Comparison of ENCODE assay signal across 2 cellular contexts in the genomic region with DNA sequence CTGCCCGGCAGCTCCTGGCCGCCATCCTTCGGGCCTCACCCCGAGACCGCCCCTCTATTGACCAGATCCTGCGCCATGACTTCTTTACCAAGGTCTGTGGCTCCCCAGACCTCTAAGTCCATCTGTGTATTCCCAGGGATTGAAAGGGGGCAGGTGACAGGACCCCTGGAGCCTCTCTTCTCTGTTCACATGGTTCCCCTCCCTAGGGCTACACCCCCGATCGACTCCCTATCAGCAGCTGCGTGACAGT.
TF ChIP-seq lines count a peak whose summit lies in the region.

No MANE protein-coding gene starts in this region.

TF ChIP-seq in IMR-90, 13 proteins besides CTCF, POLR2A, EP300 and RAD21:
- TF ChIP-seq CHD1 (IDR thresholded peaks at IDR 0.05; ENCODE audit: low read depth, low read length) (no peak), RCOR1 (IDR thresholded peaks at IDR 0.05; ENCODE audit: insufficient replicate concordance, low read length) (no peak), NFE2L2 (IDR thresholded peaks at IDR 0.05; ENCODE audit: low read depth, low read length) (no peak), SMC3 (IDR thresholded peaks at IDR 0.05; ENCODE audit: low read depth, low read length) (no peak), MAZ (IDR thresholded peaks at IDR 0.05; ENCODE audit: borderline replicate concordance, low read depth, low read length) (no peak), CEBPB (IDR thresholded peaks at IDR 0.05; ENCODE audit: low read depth, low read length) (no peak), RFX5 (IDR thresholded peaks at IDR 0.05; ENCODE audit: low read depth, low read length) (no peak), FOS (IDR thresholded peaks at IDR 0.05; ENCODE audit: low read depth, low read length) (no peak), MXI1 (IDR thresholded peaks at IDR 0.05; ENCODE audit: borderline replicate concordance, low read depth, low read length) (no peak), MAFK (IDR thresholded peaks at IDR 0.05; ENCODE audit: low read depth, low read length) (no peak), BHLHE40 (IDR thresholded peaks at IDR 0.05; ENCODE audit: low read depth, low read length) (no peak)
- TF ChIP-seq, protein P1, sequence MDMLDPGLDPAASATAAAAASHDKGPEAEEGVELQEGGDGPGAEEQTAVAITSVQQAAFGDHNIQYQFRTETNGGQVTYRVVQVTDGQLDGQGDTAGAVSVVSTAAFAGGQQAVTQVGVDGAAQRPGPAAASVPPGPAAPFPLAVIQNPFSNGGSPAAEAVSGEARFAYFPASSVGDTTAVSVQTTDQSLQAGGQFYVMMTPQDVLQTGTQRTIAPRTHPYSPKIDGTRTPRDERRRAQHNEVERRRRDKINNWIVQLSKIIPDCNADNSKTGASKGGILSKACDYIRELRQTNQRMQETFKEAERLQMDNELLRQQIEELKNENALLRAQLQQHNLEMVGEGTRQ (IDR thresholded peaks at IDR 0.05; ENCODE audit: low read depth, low read length): no peak
- TF ChIP-seq, protein P2, sequence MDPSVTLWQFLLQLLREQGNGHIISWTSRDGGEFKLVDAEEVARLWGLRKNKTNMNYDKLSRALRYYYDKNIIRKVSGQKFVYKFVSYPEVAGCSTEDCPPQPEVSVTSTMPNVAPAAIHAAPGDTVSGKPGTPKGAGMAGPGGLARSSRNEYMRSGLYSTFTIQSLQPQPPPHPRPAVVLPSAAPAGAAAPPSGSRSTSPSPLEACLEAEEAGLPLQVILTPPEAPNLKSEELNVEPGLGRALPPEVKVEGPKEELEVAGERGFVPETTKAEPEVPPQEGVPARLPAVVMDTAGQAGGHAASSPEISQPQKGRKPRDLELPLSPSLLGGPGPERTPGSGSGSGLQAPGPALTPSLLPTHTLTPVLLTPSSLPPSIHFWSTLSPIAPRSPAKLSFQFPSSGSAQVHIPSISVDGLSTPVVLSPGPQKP (IDR thresholded peaks at IDR 0.05; ENCODE audit: borderline replicate concordance, low read depth, low read length): no peak

TF ChIP-seq in neural cell, 6 proteins besides CTCF, POLR2A, EP300 and RAD21:
- no peak for TF ChIP-seq POLR2AphosphoS5 (IDR thresholded peaks at IDR 0.05)
- TF ChIP-seq SMC3 (conservative IDR thresholded peaks at IDR 0.05; ENCODE audit: poor library complexity): no peak
- no peak for TF ChIP-seq MXI1 (conservative IDR thresholded peaks at IDR 0.05; ENCODE audit: poor library complexity, severe bottlenecking)
- no peak for TF ChIP-seq EZH2 (IDR thresholded peaks at IDR 0.05; ENCODE audit: borderline replicate concordance, insufficient read depth, low read length, poor library complexity, severe bottlenecking)
- TF ChIP-seq, protein P3, sequence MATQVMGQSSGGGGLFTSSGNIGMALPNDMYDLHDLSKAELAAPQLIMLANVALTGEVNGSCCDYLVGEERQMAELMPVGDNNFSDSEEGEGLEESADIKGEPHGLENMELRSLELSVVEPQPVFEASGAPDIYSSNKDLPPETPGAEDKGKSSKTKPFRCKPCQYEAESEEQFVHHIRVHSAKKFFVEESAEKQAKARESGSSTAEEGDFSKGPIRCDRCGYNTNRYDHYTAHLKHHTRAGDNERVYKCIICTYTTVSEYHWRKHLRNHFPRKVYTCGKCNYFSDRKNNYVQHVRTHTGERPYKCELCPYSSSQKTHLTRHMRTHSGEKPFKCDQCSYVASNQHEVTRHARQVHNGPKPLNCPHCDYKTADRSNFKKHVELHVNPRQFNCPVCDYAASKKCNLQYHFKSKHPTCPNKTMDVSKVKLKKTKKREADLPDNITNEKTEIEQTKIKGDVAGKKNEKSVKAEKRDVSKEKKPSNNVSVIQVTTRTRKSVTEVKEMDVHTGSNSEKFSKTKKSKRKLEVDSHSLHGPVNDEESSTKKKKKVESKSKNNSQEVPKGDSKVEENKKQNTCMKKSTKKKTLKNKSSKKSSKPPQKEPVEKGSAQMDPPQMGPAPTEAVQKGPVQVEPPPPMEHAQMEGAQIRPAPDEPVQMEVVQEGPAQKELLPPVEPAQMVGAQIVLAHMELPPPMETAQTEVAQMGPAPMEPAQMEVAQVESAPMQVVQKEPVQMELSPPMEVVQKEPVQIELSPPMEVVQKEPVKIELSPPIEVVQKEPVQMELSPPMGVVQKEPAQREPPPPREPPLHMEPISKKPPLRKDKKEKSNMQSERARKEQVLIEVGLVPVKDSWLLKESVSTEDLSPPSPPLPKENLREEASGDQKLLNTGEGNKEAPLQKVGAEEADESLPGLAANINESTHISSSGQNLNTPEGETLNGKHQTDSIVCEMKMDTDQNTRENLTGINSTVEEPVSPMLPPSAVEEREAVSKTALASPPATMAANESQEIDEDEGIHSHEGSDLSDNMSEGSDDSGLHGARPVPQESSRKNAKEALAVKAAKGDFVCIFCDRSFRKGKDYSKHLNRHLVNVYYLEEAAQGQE (IDR thresholded peaks at IDR 0.05; ENCODE audit: borderline replicate concordance): no peak
- no peak for TF ChIP-seq TAF1 (IDR thresholded peaks at IDR 0.05; ENCODE audit: low read depth)
TF ChIP-seq in neural cell: peak in this region for 0.
